In genomic region chr3:9787714-9788113, GRCh38 we compare ENCODE assay signal across 12 cellular contexts.
DNase-seq lines count a peak whose midpoint lies in the region; ATAC-seq lines count a peak whose summit lies in the region.
"Had no signal": no experiment of that assay in that cellular context is flagged by ENCODE, and none has a peak within 500 bp of the region (broad histone marks: within the 10 kb centered on the region; RNA-seq: fewer than 3 reads in every experiment).

No MANE protein-coding gene starts in this region.

- no peak for DNase-seq in activated naive CD4-positive, alpha-beta T cell treated with anti-CD3 and anti-CD28 coated beads, Interleukin-2, amount 10 ng/mL, durations not matched to agents 7 days and 5 days
- no peak for DNase-seq in activated naive CD4-positive, alpha-beta T cell treated with Interleukin-2 at 50 U/mL for 16 hours
- DNase-seq in T-helper 2 cell treated with Interferon-gamma antibody and Interleukin-4, amounts not matched to agents 5 μg/mL and 100 μg/mL, for 36 hours (ENCODE audit: low spot score) = peak; percentile 65
- peak; percentile 25 for DNase-seq in astrocyte of the hippocampus (ENCODE audit: low read depth, low spot score)
- DNase-seq in NCI-H1417 (lab: John Stamatoyannopoulos, UW) = no peak
- DNase-seq: caudate nucleus, gastrocnemius medialis, NCI-H1105, NCI-H226 had no signal

- H3K27me3 Mint-ChIP-seq in activated naive CD4-positive, alpha-beta T cell treated with anti-CD3 and anti-CD28 coated beads, Interleukin-2, amount 10 ng/mL, durations not matched to agents 7 days and 5 days = no peaks in the 10 kb centered on the region
- no peaks in the 10 kb centered on the region for H3K27me3 Mint-ChIP-seq in T-helper 2 cell treated with Interferon-gamma antibody and Interleukin-4, amounts not matched to agents 5 μg/mL and 100 μg/mL, for 36 hours (ENCODE audit: low read depth)
- H3K27me3 Mint-ChIP-seq in stimulated activated memory B cell treated with anti-CD40 and anti-IgM and Interleukin-4, amounts not matched to agents 10 μg/mL and 1 μg/mL and 100 μg/mL, for 72 hours = no peaks in the 10 kb centered on the region

- H3K27ac Mint-ChIP-seq in activated naive CD4-positive, alpha-beta T cell treated with anti-CD3 and anti-CD28 coated beads, Interleukin-2, amount 10 ng/mL, durations not matched to agents 7 days and 5 days = peak overlapping the region; percentile 80
- peak overlapping the region; percentile 91 for H3K27ac Mint-ChIP-seq in T-helper 2 cell treated with Interferon-gamma antibody and Interleukin-4, amounts not matched to agents 5 μg/mL and 100 μg/mL, for 36 hours
- H3K27ac Mint-ChIP-seq in stimulated activated memory B cell treated with anti-CD40 and anti-IgM and Interleukin-4, amounts not matched to agents 10 μg/mL and 1 μg/mL and 100 μg/mL, for 72 hours = peak overlapping the region; percentile 64

- CTCF ChIA-PET in activated naive CD4-positive, alpha-beta T cell treated with anti-CD3 and anti-CD28 coated beads, Interleukin-2, amount 10 ng/mL, durations not matched to agents 7 days and 5 days (lab: Charles Lee) = no interaction called here

- no peak overlapping the region for H3K4me3 Mint-ChIP-seq in activated naive CD4-positive, alpha-beta T cell treated with anti-CD3 and anti-CD28 coated beads, Interleukin-2, amount 10 ng/mL, durations not matched to agents 7 days and 5 days
- peak overlapping the region; percentile 60 for H3K4me3 Mint-ChIP-seq in T-helper 2 cell treated with Interferon-gamma antibody and Interleukin-4, amounts not matched to agents 5 μg/mL and 100 μg/mL, for 36 hours
- no peak overlapping the region for H3K4me3 Mint-ChIP-seq in stimulated activated memory B cell treated with anti-CD40 and anti-IgM and Interleukin-4, amounts not matched to agents 10 μg/mL and 1 μg/mL and 100 μg/mL, for 72 hours

- H3K36me3 Mint-ChIP-seq in activated naive CD4-positive, alpha-beta T cell treated with anti-CD3 and anti-CD28 coated beads, Interleukin-2, amount 10 ng/mL, durations not matched to agents 7 days and 5 days = peaks cover 55% of the 10 kb centered on the region
- peaks cover 52% of the 10 kb centered on the region for H3K36me3 Mint-ChIP-seq in T-helper 2 cell treated with Interferon-gamma antibody and Interleukin-4, amounts not matched to agents 5 μg/mL and 100 μg/mL, for 36 hours (ENCODE audit: low read depth)
- peaks cover 69% of the 10 kb centered on the region for H3K36me3 Mint-ChIP-seq in stimulated activated memory B cell treated with anti-CD40 and anti-IgM and Interleukin-4, amounts not matched to agents 10 μg/mL and 1 μg/mL and 100 μg/mL, for 72 hours

- H3K4me1 Mint-ChIP-seq in activated naive CD4-positive, alpha-beta T cell treated with anti-CD3 and anti-CD28 coated beads, Interleukin-2, amount 10 ng/mL, durations not matched to agents 7 days and 5 days = peaks cover 48% of the 10 kb centered on the region
- peaks cover 47% of the 10 kb centered on the region for H3K4me1 Mint-ChIP-seq in T-helper 2 cell treated with Interferon-gamma antibody and Interleukin-4, amounts not matched to agents 5 μg/mL and 100 μg/mL, for 36 hours (ENCODE audit: low read depth)
- peaks cover 35% of the 10 kb centered on the region for H3K4me1 Mint-ChIP-seq in stimulated activated memory B cell treated with anti-CD40 and anti-IgM and Interleukin-4, amounts not matched to agents 10 μg/mL and 1 μg/mL and 100 μg/mL, for 72 hours

- H3K9me3 Mint-ChIP-seq in activated naive CD4-positive, alpha-beta T cell treated with anti-CD3 and anti-CD28 coated beads, Interleukin-2, amount 10 ng/mL, durations not matched to agents 7 days and 5 days = no peaks in the 10 kb centered on the region
- no peaks in the 10 kb centered on the region for H3K9me3 Mint-ChIP-seq in T-helper 2 cell treated with Interferon-gamma antibody and Interleukin-4, amounts not matched to agents 5 μg/mL and 100 μg/mL, for 36 hours
- no peaks in the 10 kb centered on the region for H3K9me3 Mint-ChIP-seq in stimulated activated memory B cell treated with anti-CD40 and anti-IgM and Interleukin-4, amounts not matched to agents 10 μg/mL and 1 μg/mL and 100 μg/mL, for 72 hours

- ATAC-seq in stimulated activated memory B cell treated with anti-CD40 and anti-IgM and Interleukin-4, amounts not matched to agents 10 μg/mL and 1 μg/mL and 100 μg/mL, for 72 hours = no peak
- no peak for ATAC-seq in HG02678 (IDR thresholded peaks at IDR 0.05; ENCODE audit: unreplicated experiment)
- ATAC-seq in HG03095 (IDR thresholded peaks at IDR 0.05; ENCODE audit: unreplicated experiment) = no peak
- ATAC-seq: gastrocnemius medialis had no signal

Comparison
In these comparisons a context has a peak if more than half of its experiments do, and no peak if none do; other contexts are left out.
1. DNase-seq: peak in T-helper 2 cell treated with Interferon-gamma antibody and Interleukin-4, amounts not matched to agents 5 μg/mL and 100 μg/mL, for 36 hours (single experiment) and astrocyte of the hippocampus (single experiment); none in activated naive CD4-positive, alpha-beta T cell treated with anti-CD3 and anti-CD28 coated beads, Interleukin-2, amount 10 ng/mL, durations not matched to agents 7 days and 5 days (single experiment), activated naive CD4-positive, alpha-beta T cell treated with Interleukin-2 at 50 U/mL for 16 hours (single experiment) and NCI-H1417 (0 of 3).
2. Peak in every context shown above with its lines, with median percentiles within 50 percentile points of each other: H3K27ac Mint-ChIP-seq.